ENCODE assay signal across 8 cellular contexts in the genomic region with DNA sequence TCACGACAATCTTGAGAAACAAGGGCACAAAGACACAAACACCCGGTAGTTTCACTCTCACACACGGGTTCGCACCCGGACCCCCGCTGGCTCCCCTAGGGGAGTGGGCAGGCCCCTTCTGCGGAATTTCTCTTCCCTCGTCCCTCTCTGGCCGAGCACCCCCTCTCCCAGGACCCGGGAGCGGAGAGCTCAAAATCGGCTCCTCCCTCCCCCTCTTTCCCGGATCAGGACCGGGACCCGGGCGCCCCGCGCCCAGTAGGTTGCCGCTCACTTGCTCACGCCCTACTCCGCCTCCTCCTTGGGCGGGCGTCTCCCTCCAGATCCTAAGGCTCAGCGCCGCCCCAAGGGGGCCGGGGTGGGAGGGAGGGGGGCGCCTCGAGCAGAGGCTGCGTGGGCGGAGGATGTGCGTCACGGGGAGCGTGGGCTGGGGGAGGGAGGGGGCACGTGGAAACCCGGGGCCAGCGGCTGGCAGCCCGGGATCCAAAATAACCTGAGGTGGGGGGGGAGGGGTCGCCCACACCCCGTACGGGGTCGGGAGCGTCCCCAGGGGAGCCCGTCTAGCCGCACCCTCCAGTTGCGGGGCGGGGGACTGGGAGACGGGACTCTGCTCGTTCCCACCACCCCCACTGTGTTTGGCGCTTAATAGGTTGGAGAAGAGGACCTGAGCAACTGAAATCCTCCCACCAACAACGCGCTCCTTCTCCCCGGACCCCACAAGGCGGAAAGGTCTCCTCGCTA. TPM values are rescaled to one million over a fixed set of nuclear protein-coding genes. Genes with fewer than 3 reads are reported as not detected.
DNase-seq lines count a peak whose midpoint lies in the region; ATAC-seq and TF ChIP-seq lines count a peak whose summit lies in the region.

No MANE protein-coding gene starts in this region.

- CTCF ChIA-PET in HEK293 (lab: Yijun Ruan, JAX) = interaction anchor here (1.0 to 1.6 kb wide), 2 partner anchors 25 to 27 kb away, joined by 3 to 5 read pairs; a partner anchor contains a TSS

- peaks cover 0 to 16% of the 10 kb centered on the region in 2 experiments; a peak in 1 of 3 replicates for H3K36me3 ChIP-seq in HEK293 (ENCODE audit: control insufficient read depth in 2 of 2, insufficient read depth in 1 of 2, low read length in 2 of 2)

- DNase-seq in GM04504 (ENCODE audit: low read depth) (peak; percentile 73), NCI-H146 (lab: John Stamatoyannopoulos, UW) (peak; percentile 56), choroid plexus epithelial cell (ENCODE audit: low read depth) (peak; percentile 93), left lobe of liver (ENCODE audit: low spot score) (peak; percentile 83)
- peak; percentile 97 to 98 for DNase-seq in activated CD4-positive, alpha-beta T cell treated with anti-CD3 and anti-CD28 coated beads for 4 hours
- DNase-seq in stimulated activated CD4-positive, alpha-beta T cell treated with anti-CD3 and anti-CD28 coated beads, Interleukin-2, amount 100 ng/mL, for 24 hours = peak; percentile 91 to 94

- peak overlapping the region; percentile 86 for H3K27ac ChIP-seq in HEK293 (ENCODE audit: extremely low read depth, low read depth, low read length)

- no peaks in the 10 kb centered on the region for H3K9me3 ChIP-seq in HEK293 (ENCODE audit: control insufficient read depth, insufficient read depth, low read depth, low read length)

- H3K4me1 ChIP-seq in HEK293 (ENCODE audit: control insufficient read depth, insufficient read depth, low read length) = peaks cover 12% of the 10 kb centered on the region

- POLR2A ChIA-PET in HEK293 (lab: Yijun Ruan, JAX) = interaction anchor here (0.6 to 4.5 kb wide), 7 partner anchors 8 to 330 kb away, joined by 3 to 53 read pairs (median 6); a partner anchor contains a TSS

- no peak for TF ChIP-seq CTCF in HEK293 (tag by site-specific recombination; IDR thresholded peaks at IDR 0.05)
- no peak for TF ChIP-seq CTCF in choroid plexus epithelial cell (conservative IDR thresholded peaks at IDR 0.05; ENCODE audit: low read depth, low read length)

- H3K4me3 ChIP-seq in HEK293 (ENCODE audit: low read depth, low read length) (peak overlapping the region; percentile 55), choroid plexus epithelial cell (ENCODE audit: low read depth, low read length) (peak overlapping the region; percentile 69)

- ATAC-seq in left lobe of liver (peak; percentile 35), HG03469 (IDR thresholded peaks at IDR 0.05; ENCODE audit: unreplicated experiment) (no peak)

TF ChIP-seq in HEK293, 187 proteins besides CTCF, POLR2A, EP300 and RAD21 (continues in another document):
- no peak for TF ChIP-seq ZNF175 (tag by site-specific recombination; IDR thresholded peaks at IDR 0.05)
- TF ChIP-seq, protein P1, sequence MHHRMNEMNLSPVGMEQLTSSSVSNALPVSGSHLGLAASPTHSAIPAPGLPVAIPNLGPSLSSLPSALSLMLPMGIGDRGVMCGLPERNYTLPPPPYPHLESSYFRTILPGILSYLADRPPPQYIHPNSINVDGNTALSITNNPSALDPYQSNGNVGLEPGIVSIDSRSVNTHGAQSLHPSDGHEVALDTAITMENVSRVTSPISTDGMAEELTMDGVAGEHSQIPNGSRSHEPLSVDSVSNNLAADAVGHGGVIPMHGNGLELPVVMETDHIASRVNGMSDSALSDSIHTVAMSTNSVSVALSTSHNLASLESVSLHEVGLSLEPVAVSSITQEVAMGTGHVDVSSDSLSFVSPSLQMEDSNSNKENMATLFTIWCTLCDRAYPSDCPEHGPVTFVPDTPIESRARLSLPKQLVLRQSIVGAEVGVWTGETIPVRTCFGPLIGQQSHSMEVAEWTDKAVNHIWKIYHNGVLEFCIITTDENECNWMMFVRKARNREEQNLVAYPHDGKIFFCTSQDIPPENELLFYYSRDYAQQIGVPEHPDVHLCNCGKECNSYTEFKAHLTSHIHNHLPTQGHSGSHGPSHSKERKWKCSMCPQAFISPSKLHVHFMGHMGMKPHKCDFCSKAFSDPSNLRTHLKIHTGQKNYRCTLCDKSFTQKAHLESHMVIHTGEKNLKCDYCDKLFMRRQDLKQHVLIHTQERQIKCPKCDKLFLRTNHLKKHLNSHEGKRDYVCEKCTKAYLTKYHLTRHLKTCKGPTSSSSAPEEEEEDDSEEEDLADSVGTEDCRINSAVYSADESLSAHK (tag by site-specific recombination; IDR thresholded peaks at IDR 0.05) = no peak
- no peak for TF ChIP-seq ZNF677 (tag by site-specific recombination; IDR thresholded peaks at IDR 0.05)
- no peak for TF ChIP-seq ZNF302 (tag by site-specific recombination; IDR thresholded peaks at IDR 0.05; ENCODE audit: low read depth)
- TF ChIP-seq ZNF394 (tag by site-specific recombination; IDR thresholded peaks at IDR 0.05; ENCODE audit: borderline replicate concordance) = 0 out of 2 replicates have a peak, but pooled peaks have one; percentile 12
- no peak for TF ChIP-seq ZFP3 (tag by site-specific recombination; IDR thresholded peaks at IDR 0.05; ENCODE audit: low read depth)
- TF ChIP-seq, protein P2, sequence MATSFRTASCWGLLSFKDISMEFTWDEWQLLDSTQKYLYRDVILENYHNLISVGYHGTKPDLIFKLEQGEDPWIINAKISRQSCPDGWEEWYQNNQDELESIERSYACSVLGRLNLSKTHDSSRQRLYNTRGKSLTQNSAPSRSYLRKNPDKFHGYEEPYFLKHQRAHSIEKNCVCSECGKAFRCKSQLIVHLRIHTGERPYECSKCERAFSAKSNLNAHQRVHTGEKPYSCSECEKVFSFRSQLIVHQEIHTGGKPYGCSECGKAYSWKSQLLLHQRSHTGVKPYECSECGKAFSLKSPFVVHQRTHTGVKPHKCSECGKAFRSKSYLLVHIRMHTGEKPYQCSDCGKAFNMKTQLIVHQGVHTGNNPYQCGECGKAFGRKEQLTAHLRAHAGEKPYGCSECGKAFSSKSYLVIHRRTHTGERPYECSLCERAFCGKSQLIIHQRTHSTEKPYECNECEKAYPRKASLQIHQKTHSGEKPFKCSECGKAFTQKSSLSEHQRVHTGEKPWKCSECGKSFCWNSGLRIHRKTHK (tag by site-specific recombination; IDR thresholded peaks at IDR 0.05) = no peak
- TF ChIP-seq ZBTB21 (tag by site-specific recombination; IDR thresholded peaks at IDR 0.05) = no peak
- no peak for TF ChIP-seq OVOL3 (tag by site-specific recombination; IDR thresholded peaks at IDR 0.05)
- TF ChIP-seq, protein P3, sequence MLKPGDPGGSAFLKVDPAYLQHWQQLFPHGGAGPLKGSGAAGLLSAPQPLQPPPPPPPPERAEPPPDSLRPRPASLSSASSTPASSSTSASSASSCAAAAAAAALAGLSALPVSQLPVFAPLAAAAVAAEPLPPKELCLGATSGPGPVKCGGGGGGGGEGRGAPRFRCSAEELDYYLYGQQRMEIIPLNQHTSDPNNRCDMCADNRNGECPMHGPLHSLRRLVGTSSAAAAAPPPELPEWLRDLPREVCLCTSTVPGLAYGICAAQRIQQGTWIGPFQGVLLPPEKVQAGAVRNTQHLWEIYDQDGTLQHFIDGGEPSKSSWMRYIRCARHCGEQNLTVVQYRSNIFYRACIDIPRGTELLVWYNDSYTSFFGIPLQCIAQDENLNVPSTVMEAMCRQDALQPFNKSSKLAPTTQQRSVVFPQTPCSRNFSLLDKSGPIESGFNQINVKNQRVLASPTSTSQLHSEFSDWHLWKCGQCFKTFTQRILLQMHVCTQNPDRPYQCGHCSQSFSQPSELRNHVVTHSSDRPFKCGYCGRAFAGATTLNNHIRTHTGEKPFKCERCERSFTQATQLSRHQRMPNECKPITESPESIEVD (tag by site-specific recombination; IDR thresholded peaks at IDR 0.05) = no peak
- TF ChIP-seq, protein P4, sequence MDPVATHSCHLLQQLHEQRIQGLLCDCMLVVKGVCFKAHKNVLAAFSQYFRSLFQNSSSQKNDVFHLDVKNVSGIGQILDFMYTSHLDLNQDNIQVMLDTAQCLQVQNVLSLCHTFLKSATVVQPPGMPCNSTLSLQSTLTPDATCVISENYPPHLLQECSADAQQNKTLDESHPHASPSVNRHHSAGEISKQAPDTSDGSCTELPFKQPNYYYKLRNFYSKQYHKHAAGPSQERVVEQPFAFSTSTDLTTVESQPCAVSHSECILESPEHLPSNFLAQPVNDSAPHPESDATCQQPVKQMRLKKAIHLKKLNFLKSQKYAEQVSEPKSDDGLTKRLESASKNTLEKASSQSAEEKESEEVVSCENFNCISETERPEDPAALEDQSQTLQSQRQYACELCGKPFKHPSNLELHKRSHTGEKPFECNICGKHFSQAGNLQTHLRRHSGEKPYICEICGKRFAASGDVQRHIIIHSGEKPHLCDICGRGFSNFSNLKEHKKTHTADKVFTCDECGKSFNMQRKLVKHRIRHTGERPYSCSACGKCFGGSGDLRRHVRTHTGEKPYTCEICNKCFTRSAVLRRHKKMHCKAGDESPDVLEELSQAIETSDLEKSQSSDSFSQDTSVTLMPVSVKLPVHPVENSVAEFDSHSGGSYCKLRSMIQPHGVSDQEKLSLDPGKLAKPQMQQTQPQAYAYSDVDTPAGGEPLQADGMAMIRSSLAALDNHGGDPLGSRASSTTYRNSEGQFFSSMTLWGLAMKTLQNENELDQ (tag by site-specific recombination; IDR thresholded peaks at IDR 0.05; ENCODE audit: low read depth) = no peak
- TF ChIP-seq ZNF792 (tag by site-specific recombination; IDR thresholded peaks at IDR 0.05) = no peak
- TF ChIP-seq WT1 (tag by site-specific recombination; IDR thresholded peaks at IDR 0.05) = no peak
- no peak for TF ChIP-seq RBAK (tag by site-specific recombination; IDR thresholded peaks at IDR 0.05)
- TF ChIP-seq, protein P5, sequence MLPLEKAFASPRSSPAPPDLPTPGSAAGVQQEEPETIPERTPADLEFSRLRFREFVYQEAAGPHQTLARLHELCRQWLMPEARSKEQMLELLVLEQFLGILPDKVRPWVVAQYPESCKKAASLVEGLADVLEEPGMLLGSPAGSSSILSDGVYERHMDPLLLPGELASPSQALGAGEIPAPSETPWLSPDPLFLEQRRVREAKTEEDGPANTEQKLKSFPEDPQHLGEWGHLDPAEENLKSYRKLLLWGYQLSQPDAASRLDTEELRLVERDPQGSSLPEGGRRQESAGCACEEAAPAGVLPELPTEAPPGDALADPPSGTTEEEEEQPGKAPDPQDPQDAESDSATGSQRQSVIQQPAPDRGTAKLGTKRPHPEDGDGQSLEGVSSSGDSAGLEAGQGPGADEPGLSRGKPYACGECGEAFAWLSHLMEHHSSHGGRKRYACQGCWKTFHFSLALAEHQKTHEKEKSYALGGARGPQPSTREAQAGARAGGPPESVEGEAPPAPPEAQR (tag by site-specific recombination; IDR thresholded peaks at IDR 0.05) = no peak
- peak; percentile 42 for TF ChIP-seq EGR2 (tag by site-specific recombination; IDR thresholded peaks at IDR 0.05; ENCODE audit: low read depth)
- TF ChIP-seq ZBTB48 (tag by site-specific recombination; IDR thresholded peaks at IDR 0.05) = peak; percentile 9; the same call in 1 of the 2 replicates

RNA-seq across cellular contexts. Expression of a gene that starts 1.8 kb away (rescaled TPM):
- 12.9 TPM for total RNA-seq in left lobe of liver

RNA-seq across cellular contexts. Expression of a gene that starts 8.5 kb away (rescaled TPM):
- 5.3 TPM for total RNA-seq in left lobe of liver

RNA-seq across cellular contexts. Expression of a gene that starts 24.0 kb away (rescaled TPM):
- total RNA-seq in left lobe of liver = 97.6 TPM

RNA-seq across cellular contexts. Expression of a gene that starts 37.2 kb away (rescaled TPM):
- 0.28 TPM for total RNA-seq in left lobe of liver

RNA-seq across cellular contexts. Expression of a gene that starts 41.2 kb away (rescaled TPM):
- total RNA-seq in left lobe of liver = 370 TPM
